8 cellular contexts compared by ENCODE assay signal in the genomic region with DNA sequence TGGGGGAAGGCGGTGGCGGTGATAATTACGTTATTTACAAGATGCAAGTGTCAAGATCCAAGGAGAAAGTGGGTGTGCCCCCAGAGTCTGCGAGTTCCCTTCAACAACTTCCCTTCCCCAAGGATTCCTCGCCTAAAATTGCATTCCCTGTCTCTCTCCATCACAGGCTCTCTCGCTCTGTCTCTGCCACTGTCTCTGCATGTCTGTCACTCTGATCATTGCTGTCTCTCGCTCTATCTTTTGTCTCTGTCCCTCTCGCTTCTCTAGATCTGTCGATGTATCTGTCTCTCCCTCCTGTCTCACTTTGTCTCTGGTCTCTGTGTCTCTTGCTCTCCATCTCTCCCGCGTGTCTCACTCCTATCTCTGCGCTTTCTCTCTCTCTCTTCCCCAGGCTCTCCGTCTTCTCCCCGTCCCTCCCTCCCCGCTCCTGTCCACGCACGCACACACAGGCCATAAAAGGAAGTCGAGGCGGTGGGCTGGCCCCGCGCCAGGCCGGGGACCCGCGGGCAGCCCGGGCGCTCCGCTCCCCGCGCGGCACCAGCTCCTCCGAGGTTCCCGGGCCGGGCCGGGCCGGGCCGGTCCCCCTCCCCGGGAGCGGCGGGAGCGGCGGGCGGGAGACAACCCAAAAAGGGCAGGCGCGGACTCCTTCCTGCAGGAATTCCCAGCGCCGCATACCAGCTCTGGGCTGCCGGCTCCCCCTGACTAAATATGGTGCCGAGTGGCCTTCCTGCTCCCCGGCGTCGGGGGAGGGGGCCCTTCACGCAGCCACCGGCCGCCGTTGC. TPM values are rescaled to one million over a fixed set of nuclear protein-coding genes. Genes with fewer than 3 reads are reported as not detected.
A peak's percentile ranks its signal among the peaks of the same experiment; 100 is the strongest.
DNase-seq lines count a peak whose midpoint lies in the region; ATAC-seq, FAIRE-seq and TF ChIP-seq lines count a peak whose summit lies in the region.

No MANE protein-coding gene starts in this region.

- no peaks in the 10 kb centered on the region for H3K9me3 Mint-ChIP-seq in dendritic cell treated with granulocyte-macrophage colony-stimulating factor and Interleukin-4, amounts not matched to agents 40 ng/mL and 50 ng/mL, for 4 days
- no peaks in the 10 kb centered on the region for H3K9me3 Mint-ChIP-seq in memory B cell

- TF ChIP-seq EP300 in A549 (IDR thresholded peaks at IDR 0.05): no peak

- H3K36me3 ChIP-seq in vagina: no peaks in the 10 kb centered on the region

- intact Hi-C loops in dendritic cell treated with granulocyte-macrophage colony-stimulating factor and Interleukin-4, amounts not matched to agents 40 ng/mL and 50 ng/mL, for 4 days (cut with micrococcal nuclease): no loop called here
- intact Hi-C loops in vagina (cut with DNase I): loop anchor here (5.0 kb wide), 1 partner anchor 89 kb away; the partner anchor contains the start of gene ABCC1

- H3K27me3 Mint-ChIP-seq in dendritic cell treated with granulocyte-macrophage colony-stimulating factor and Interleukin-4, amounts not matched to agents 40 ng/mL and 50 ng/mL, for 4 days: peaks cover 52% of the 10 kb centered on the region
- H3K27me3 Mint-ChIP-seq in memory B cell: peaks cover 10% of the 10 kb centered on the region

- POLR2A ChIA-PET in A549 (lab: Yijun Ruan, JAX): interaction anchor here (0.6 kb wide), 1 partner anchor 211 kb away, joined by 3 read pairs; no protein-coding TSS in a partner anchor

- FAIRE-seq in A549 (lab: Jason Lieb, UNC): no peak

- H3K36me3 Mint-ChIP-seq in dendritic cell treated with granulocyte-macrophage colony-stimulating factor and Interleukin-4, amounts not matched to agents 40 ng/mL and 50 ng/mL, for 4 days (ENCODE audit: low read depth): no peaks in the 10 kb centered on the region
- H3K36me3 Mint-ChIP-seq in memory B cell: no peaks in the 10 kb centered on the region

- ATAC-seq in A549: peak; percentile 53 to 58
- ATAC-seq in memory B cell (ENCODE audit: low read depth): no peak

- peak overlapping the region; percentile 71 for H3K4me3 Mint-ChIP-seq in dendritic cell treated with granulocyte-macrophage colony-stimulating factor and Interleukin-4, amounts not matched to agents 40 ng/mL and 50 ng/mL, for 4 days
- H3K4me3 Mint-ChIP-seq in memory B cell: peak overlapping the region; percentile 65

- H3K4me2 ChIP-seq in A549: peak overlapping the region; percentile 96

- H3K4me1 ChIP-seq in A549: peaks cover 15% of the 10 kb centered on the region; the same call in 1 of the 3 replicates
- peaks cover 22% of the 10 kb centered on the region for H3K4me1 ChIP-seq in vagina

- no peaks in the 10 kb centered on the region for H3K27me3 ChIP-seq in vagina

- H3K9me3 ChIP-seq in A549 (no peaks in the 10 kb centered on the region), vagina (no peaks in the 10 kb centered on the region)

- no peak for TF ChIP-seq RAD21 in A549 (conservative IDR thresholded peaks at IDR 0.05 in 1 of 2, IDR thresholded peaks at IDR 0.05 in 1 of 2)

- TF ChIP-seq POLR2A in A549 (IDR thresholded peaks at IDR 0.05; ENCODE audit: low read length) (no peak), vagina (IDR thresholded peaks at IDR 0.05) (no peak)

- WGBS in A549 (ENCODE audit: missing lambda C conversion rate): 10% methylated on average over 16 of the region's 55 CpGs

- H3K27ac Mint-ChIP-seq in dendritic cell treated with granulocyte-macrophage colony-stimulating factor and Interleukin-4, amounts not matched to agents 40 ng/mL and 50 ng/mL, for 4 days: no peak overlapping the region
- no peak overlapping the region for H3K27ac Mint-ChIP-seq in memory B cell

- CTCF ChIA-PET in A549 (lab: Yijun Ruan, JAX): interaction anchor here (1.0 to 3.7 kb wide), 4 partner anchors 11 to 49 kb away, joined by 3 to 19 read pairs (median 6); no protein-coding TSS in a partner anchor

- H3K4me3 ChIP-seq in A549 (peak overlapping the region; percentile 54), vagina (peak overlapping the region; percentile 36 to 48)

- H3K4me1 Mint-ChIP-seq in dendritic cell treated with granulocyte-macrophage colony-stimulating factor and Interleukin-4, amounts not matched to agents 40 ng/mL and 50 ng/mL, for 4 days (ENCODE audit: low read depth): peaks cover 16% of the 10 kb centered on the region
- H3K4me1 Mint-ChIP-seq in memory B cell: peaks cover 14% of the 10 kb centered on the region

- DNase-seq in A549 (ENCODE audit: low read depth in 1 of 2, low spot score in 1 of 2) (peak in 1 of 2 experiments; percentile 38), HK-2 (ENCODE audit: unreplicated experiment) (peak; percentile 28), memory B cell (ENCODE audit: low spot score in 2 of 2) (no peak), vagina (ENCODE audit: extremely low spot score in 2 of 2) (no peak), NCI-H2107 treated with DMSO at 0.1 percent for 48 hours (lab: John Stamatoyannopoulos, UW; ENCODE audit: unreplicated experiment) (no peak), cortex of kidney (lab: John Stamatoyannopoulos, UW) (no peak), NCI-H2029 (lab: John Stamatoyannopoulos, UW) (no peak)

- H3K27ac ChIP-seq in A549 (peak overlapping the region; percentile 71 to 88), vagina (peak overlapping the region; percentile 69)

- TF ChIP-seq CTCF in A549 (IDR thresholded peaks at IDR 0.05) (no peak), vagina (IDR thresholded peaks at IDR 0.05) (no peak)

TF ChIP-seq in A549, 52 proteins besides CTCF, POLR2A, EP300 and RAD21:
- no peak for TF ChIP-seq FOXS1 (CRISPR knock-in tag; IDR thresholded peaks at IDR 0.05)
- TF ChIP-seq JUN (IDR thresholded peaks at IDR 0.05): 0 out of 5 replicates have a peak, but pooled peaks of 1 of the 2 experiments have one; percentile 11
- TF ChIP-seq MAX (IDR thresholded peaks at IDR 0.05): peak; percentile 21; the same call in 1 of the 2 replicates

RNA-seq across cellular contexts. Expression of gene MYH11, which starts 1.1 kb away (rescaled TPM):
- polyA plus RNA-seq in A549 (2011; rRNA removed) (0.03 TPM in 2 replicates), A549 (2017; fragmentation: RNase III; extraction: RNeasy Plus Mini Kit Qiagen cat#74134 plus additional on column Dnase treatment) (0.07 to 0.10 TPM (median 0.09 TPM) in 3 replicates)
- 0.01 TPM in 2 replicates for polyA plus RNA-seq in A549 (2012; cell fraction: cytosol; rRNA removed)
- polyA plus RNA-seq in A549 (2012; cell fraction: nucleus; rRNA removed): 0.01 TPM in 1 of 2 replicates, not detected in the other
- 0.05 and 0.12 TPM in 2 replicates for polyA minus RNA-seq in A549 (2011; rRNA and poly(A)+ RNA removed)
- total RNA-seq in vagina: 822 TPM

RNA-seq across cellular contexts. Expression of gene CEP20, which starts 30.4 kb away (rescaled TPM):
- 97.5 and 102 TPM in 2 replicates for polyA plus RNA-seq in A549 (2011; rRNA removed)
- polyA plus RNA-seq in A549 (2012; cell fraction: cytosol; rRNA removed): 20.9 and 24.1 TPM in 2 replicates
- polyA plus RNA-seq in A549 (2012; cell fraction: nucleus; rRNA removed): 5.6 and 10.8 TPM in 2 replicates
- 57.9 to 63.8 TPM (median 58.7 TPM) in 3 replicates for polyA plus RNA-seq in A549 (2017; fragmentation: RNase III; extraction: RNeasy Plus Mini Kit Qiagen cat#74134 plus additional on column Dnase treatment)
- 19.5 and 21.5 TPM in 2 replicates for polyA minus RNA-seq in A549 (2011; rRNA and poly(A)+ RNA removed)
- 28.2 TPM for total RNA-seq in vagina
